In the genomic region with DNA sequence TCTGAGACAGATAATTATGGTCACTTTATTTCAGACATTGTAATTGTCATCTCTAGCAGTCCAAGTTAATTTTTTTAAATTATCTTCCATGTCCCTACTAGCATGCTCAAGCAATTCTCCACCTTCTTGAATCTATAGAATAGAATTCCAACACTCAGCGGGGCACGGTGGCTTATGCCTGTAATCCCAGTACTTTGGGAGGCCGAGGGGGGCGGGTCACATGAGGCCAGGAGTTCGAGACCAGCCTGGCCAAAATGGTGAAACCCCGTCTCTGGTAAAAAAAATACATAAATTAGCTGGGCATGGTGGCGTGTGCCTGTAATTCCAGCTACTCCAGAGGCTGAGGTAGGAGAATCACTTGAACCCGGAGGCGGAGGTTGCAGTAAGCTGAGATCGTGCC, we compare ENCODE assay signal across 9 cellular contexts. TPM values are rescaled to one million over a fixed set of nuclear protein-coding genes. Genes with fewer than 3 reads are reported as not detected.
DNase-seq lines count a peak whose midpoint lies in the region; ATAC-seq, FAIRE-seq and TF ChIP-seq lines count a peak whose summit lies in the region.
"Not testable (repeated sequence)": the region's sequence is repeated elsewhere in the genome, so short reads cannot be mapped to it uniquely, and the experiment has no call there.
"Had no signal": no experiment of that assay in that cellular context is flagged by ENCODE, and none has a peak within 500 bp of the region (broad histone marks: within the 10 kb centered on the region; RNA-seq: fewer than 3 reads in every experiment).

No MANE protein-coding gene starts in this region.

- not testable (repeated sequence) for TF ChIP-seq EP300 in esophagus muscularis mucosa (IDR thresholded peaks at IDR 0.05)

- intact Hi-C loops in Panc1 (cut with micrococcal nuclease; ENCODE audit: unreplicated experiment); uterus (cut with DNase I; ENCODE audit: low total_unique reads): not testable (repeated sequence)
- intact Hi-C loops in esophagus muscularis mucosa (cut with DNase I), result loop anchor here (5.0 kb wide), 1 partner anchor 40 kb away; a partner anchor contains a TSS

- ATAC-seq in Panc1, result not testable (repeated sequence)

- H3K27ac Mint-ChIP-seq in osteocyte (ENCODE audit: unreplicated experiment), result peak overlapping the region; percentile 99

- TF ChIP-seq CTCF in Panc1 (IDR thresholded peaks at IDR 0.05); brain microvascular endothelial cell (IDR thresholded peaks at IDR 0.05; ENCODE audit: low read depth, low read length, missing control alignments); esophagus muscularis mucosa (IDR thresholded peaks at IDR 0.05); keratinocyte (optimal IDR thresholded peaks at IDR 0.05 in 1 of 3, IDR thresholded peaks at IDR 0.05 in 1 of 3, conservative IDR thresholded peaks at IDR 0.05 in 1 of 3; ENCODE audit: extremely low read depth in 1 of 3, insufficient read depth in 2 of 3, low read length in 3 of 3); osteocyte (IDR thresholded peaks at IDR 0.05); uterus (IDR thresholded peaks at IDR 0.05): not testable (repeated sequence)

- FAIRE-seq in keratinocyte (lab: Jason Lieb, UNC), result not testable (repeated sequence)

- CTCF ChIA-PET in Panc1 (lab: Charles Lee), result interaction anchor here (0.6 kb wide), 1 partner anchor 20 kb away, joined by 4 read pairs; no protein-coding TSS in a partner anchor

- H3K9me3 Mint-ChIP-seq in osteocyte (ENCODE audit: unreplicated experiment), result not testable (repeated sequence)

- H3K4me3 ChIP-seq in ACC112 (ENCODE audit: low read depth, low read length); Panc1 (ENCODE audit: low read depth in 2 of 2, low read length in 2 of 2); brain microvascular endothelial cell (ENCODE audit: low read depth, low read length); esophagus muscularis mucosa; keratinocyte (ENCODE audit: control insufficient read depth in 2 of 3, extremely low read depth in 1 of 3, insufficient read depth in 2 of 3, low read depth in 1 of 3, low read length in 3 of 3); stomach smooth muscle (ENCODE audit: low read length in 2 of 2); uterus: not testable (repeated sequence)

- in situ Hi-C loops in Panc1 (cut with HindIII; ENCODE audit: low pct_unique_long_range_greater_than_20kb, low sequenced_read_pairs); brain microvascular endothelial cell (cut with HindIII; ENCODE audit: low pct_ligation_motif_present, low sequenced_read_pairs): not testable (repeated sequence)

- not testable (repeated sequence) for H3K9me1 ChIP-seq in keratinocyte (ENCODE audit: control insufficient read depth, extremely low read depth, insufficient read depth, low read length)

- not testable (repeated sequence) for H3K4me3 Mint-ChIP-seq in osteocyte (ENCODE audit: unreplicated experiment)

- H3K79me2 ChIP-seq in ACC112 (ENCODE audit: control insufficient read depth, insufficient read depth, low read length, unreplicated experiment) (peaks cover 60% of the 10 kb centered on the region), keratinocyte (ENCODE audit: control insufficient read depth, insufficient read depth, low read length) (peaks cover 49% of the 10 kb centered on the region)

- not testable (repeated sequence) for H3K4me2 ChIP-seq in keratinocyte (ENCODE audit: control insufficient read depth, extremely low read depth, insufficient read depth, low read depth, low read length)

- not testable (repeated sequence) for H3K27me3 ChIP-seq in ACC112 (ENCODE audit: insufficient read depth, low read length); Panc1 (ENCODE audit: control insufficient read depth, insufficient read depth, low read length); brain microvascular endothelial cell (replicated peaks); esophagus muscularis mucosa; keratinocyte (ENCODE audit: control insufficient read depth, extremely low read depth, insufficient read depth, low read length); stomach smooth muscle (ENCODE audit: control insufficient read depth in 1 of 2, insufficient read depth in 2 of 2, low read length in 2 of 2); uterus

- peaks cover 41% of the 10 kb centered on the region for H3K36me3 Mint-ChIP-seq in osteocyte (ENCODE audit: unreplicated experiment)

- POLR2A ChIA-PET in Panc1 (lab: Charles Lee), result interaction anchor here (1.1 kb wide), 1 partner anchor 20 kb away, joined by 3 read pairs; no protein-coding TSS in a partner anchor

- dilution Hi-C loops in keratinocyte (cut with MboI; ENCODE audit: extremely low pct_ligation_motif_present, low sequenced_read_pairs), result not testable (repeated sequence)

- H3K36me3 ChIP-seq in ACC112 (ENCODE audit: insufficient read depth, low read length); esophagus muscularis mucosa; stomach smooth muscle (ENCODE audit: control insufficient read depth in 2 of 2, insufficient read depth in 2 of 2, low read length in 2 of 2); uterus: not testable (repeated sequence)
- peaks cover 24% of the 10 kb centered on the region for H3K36me3 ChIP-seq in Panc1 (ENCODE audit: control insufficient read depth, insufficient read depth, low read length)
- peaks cover 28% of the 10 kb centered on the region for H3K36me3 ChIP-seq in brain microvascular endothelial cell (replicated peaks)
- peaks cover 12 to 19% of the 10 kb centered on the region in 2 experiments for H3K36me3 ChIP-seq in keratinocyte (ENCODE audit: control insufficient read depth in 2 of 2, extremely low read depth in 1 of 2, insufficient read depth in 2 of 2, low read length in 2 of 2)

- not testable (repeated sequence) for DNase-seq in Panc1 (ENCODE audit: low read depth, low spot score); brain microvascular endothelial cell; esophagus muscularis mucosa (ENCODE audit: extremely low spot score); keratinocyte (ENCODE audit: low read depth, low spot score); osteocyte (ENCODE audit: extremely low spot score, unreplicated experiment); uterus

- WGBS in esophagus muscularis mucosa, result 88% methylated on average over 10 of the region's 10 CpGs

- not testable (repeated sequence) for H4K20me1 ChIP-seq in keratinocyte (ENCODE audit: control insufficient read depth, extremely low read depth, insufficient read depth, low read length)

- peaks cover 89% of the 10 kb centered on the region for H3K4me1 Mint-ChIP-seq in osteocyte (ENCODE audit: unreplicated experiment)

- TF ChIP-seq POLR2A in esophagus muscularis mucosa (IDR thresholded peaks at IDR 0.05; ENCODE audit: low read depth); uterus (IDR thresholded peaks at IDR 0.05): not testable (repeated sequence)

- H2AFZ ChIP-seq in ACC112 (ENCODE audit: low read length, unreplicated experiment); keratinocyte (ENCODE audit: control insufficient read depth, low read length): not testable (repeated sequence)

- H3K9ac ChIP-seq in keratinocyte (ENCODE audit: control insufficient read depth, extremely low read depth, insufficient read depth, low read length), result not testable (repeated sequence)
- peak overlapping the region in 1 of 2 donors; percentile 16 for H3K9ac ChIP-seq in stomach smooth muscle (ENCODE audit: low read length in 2 of 2)

- H3K27me3 Mint-ChIP-seq in osteocyte (ENCODE audit: unreplicated experiment), result not testable (repeated sequence)

- H3K4me1 ChIP-seq in ACC112 (ENCODE audit: control insufficient read depth, insufficient read depth, low read length, unreplicated experiment) (peaks cover 65% of the 10 kb centered on the region), Panc1 (ENCODE audit: control insufficient read depth, insufficient read depth, low read length) (peaks cover 96% of the 10 kb centered on the region), esophagus muscularis mucosa (peaks cover 46 to 92% (median 91%) of the 10 kb centered on the region in 4 donors), keratinocyte (ENCODE audit: control insufficient read depth, extremely low read depth, insufficient read depth, low read length) (peaks cover 82% of the 10 kb centered on the region), stomach smooth muscle (ENCODE audit: control insufficient read depth, insufficient read depth, low read length) (peaks cover 71% of the 10 kb centered on the region), uterus (peaks cover 12 to 32% of the 10 kb centered on the region in 2 donors)

- BruUV-seq in Panc1 (replicated peaks; lab: Mats Ljungman, UMichigan), result not testable (repeated sequence)

- H3K9me3 ChIP-seq in Panc1 (ENCODE audit: control insufficient read depth, insufficient read depth, low read depth, low read length); esophagus muscularis mucosa; keratinocyte (ENCODE audit: control insufficient read depth, low read depth, low read length); stomach smooth muscle (ENCODE audit: control insufficient read depth in 2 of 2, low read length in 2 of 2); uterus: not testable (repeated sequence)

- H3K27ac ChIP-seq in ACC112 (ENCODE audit: low read depth, low read length) (peak overlapping the region; percentile 100), Panc1 (ENCODE audit: low read length) (peak overlapping the region; percentile 100), brain microvascular endothelial cell (peak overlapping the region; percentile 71), esophagus muscularis mucosa (replicated peaks in 1 of 4) (peak overlapping the region; percentile 99 to 100 (median 99)), keratinocyte (ENCODE audit: control insufficient read depth, insufficient read depth, low read length) (peak overlapping the region; percentile 27), stomach smooth muscle (ENCODE audit: low read length) (peak overlapping the region; percentile 100), uterus (peak overlapping the region; percentile 98 to 100)

RNA-seq across cellular contexts. Expression of a gene that starts 39.4 kb away (rescaled TPM):
- 376 TPM for total RNA-seq in Panc1 (2021; ENCODE audit: unreplicated experiment)
- polyA plus RNA-seq in Panc1 (2012; ENCODE audit: insufficient read length), result 187 TPM
- 100 to 1,000 TPM in 2 of 4 donors, 10 to 100 TPM in 2; 71.2 to 120 (median 97.3) TPM for total RNA-seq in esophagus muscularis mucosa
- 174 to 276 TPM (median 232 TPM) in 3 replicates for polyA plus RNA-seq in keratinocyte
- 146 TPM for polyA plus RNA-seq in keratinocyte (2011; ENCODE audit: low read depth)
- polyA plus RNA-seq in keratinocyte (2011; cell fraction: cytosol; rRNA removed), result 192 and 235 TPM in 2 replicates
- 583 and 631 TPM in 2 replicates for polyA plus RNA-seq in keratinocyte (2011; cell fraction: nucleus; rRNA removed)
- 83.5 and 285 TPM in 2 replicates for polyA plus RNA-seq in keratinocyte (2012; ENCODE audit: low replicate concordance)
- 141 to 248 TPM (median 172 TPM) in 3 replicates for polyA minus RNA-seq in keratinocyte
- polyA minus RNA-seq in keratinocyte (2011; cell fraction: cytosol; rRNA and poly(A)+ RNA removed), result 189 TPM
- polyA minus RNA-seq in keratinocyte (2011; cell fraction: nucleus; rRNA and poly(A)+ RNA removed), result 354 and 681 TPM in 2 replicates
- 470 and 517 TPM in 2 replicates for total RNA-seq in osteocyte
- 100 to 1,000 TPM in 2 of 4 donors, 10 to 100 TPM in 2; 41.2 to 114 (median 86.9) TPM for total RNA-seq in uterus
- total RNA-seq: CD8-positive, alpha-beta T cell had no signal

RNA-seq across cellular contexts. Expression of a gene that starts 53.7 kb away (rescaled TPM):
- total RNA-seq in Panc1 (2021; ENCODE audit: unreplicated experiment) (96.4 TPM), esophagus muscularis mucosa (under 1 TPM in 3 of 4 donors, not detected in 1; 0.19 to 0.80 (median 0.50) TPM), osteocyte (8.6 and 9.5 TPM in 2 replicates), uterus (10 to 100 TPM in 1 of 4 donors, under 1 TPM in 1, not detected in 2; under 0.01 to 13.8 TPM)
- 29.0 TPM for polyA plus RNA-seq in Panc1 (2012; ENCODE audit: insufficient read length)
- 3.2 to 25.4 TPM (median 17.7 TPM) in 3 replicates for polyA plus RNA-seq in keratinocyte
- polyA plus RNA-seq in keratinocyte (2011; ENCODE audit: low read depth), result 0.46 TPM
- 4.9 and 10.4 TPM in 2 replicates for polyA plus RNA-seq in keratinocyte (2011; cell fraction: cytosol; rRNA removed)
- polyA plus RNA-seq in keratinocyte (2011; cell fraction: nucleus; rRNA removed), result 2.4 and 3.3 TPM in 2 replicates
- 0.21 and 17.6 TPM in 2 replicates for polyA plus RNA-seq in keratinocyte (2012; ENCODE audit: low replicate concordance)
- 1.4 to 9.8 TPM (median 1.9 TPM) in 3 replicates for polyA minus RNA-seq in keratinocyte
- 2.1 TPM for polyA minus RNA-seq in keratinocyte (2011; cell fraction: cytosol; rRNA and poly(A)+ RNA removed)
- 0.95 and 2.1 TPM in 2 replicates for polyA minus RNA-seq in keratinocyte (2011; cell fraction: nucleus; rRNA and poly(A)+ RNA removed)

Comparison
In these comparisons a context has a peak if more than half of its experiments do, and no peak if none do; other contexts are left out.
1. H3K27ac ChIP-seq: peak in every context shown above with its lines; median percentile 100 in ACC112; 100 in Panc1; 100 in stomach smooth muscle; 99 in esophagus muscularis mucosa; 99 in uterus; 71 in brain microvascular endothelial cell; 27 in keratinocyte.